ENCODE assay signal across 13 cellular contexts in genomic region chr6:134675110-134676038, GRCh38.
DNase-seq lines count a peak whose midpoint lies in the region; ATAC-seq lines count a peak whose summit lies in the region.
"Had no signal": no experiment of that assay in that cellular context is flagged by ENCODE, and none has a peak within 500 bp of the region (broad histone marks: within the 10 kb centered on the region; RNA-seq: fewer than 3 reads in every experiment).

No MANE protein-coding gene starts in this region.

- no peak for ATAC-seq in GM18517 (IDR thresholded peaks at IDR 0.05; ENCODE audit: unreplicated experiment)

- in situ Hi-C loops in G401 (cut with HindIII; ENCODE audit: low sequenced_read_pairs), result no loop called here

- H3K9ac ChIP-seq in mucosa of rectum (ENCODE audit: low read depth in 1 of 2, low read length in 2 of 2), result no peak overlapping the region

- no peak overlapping the region for H3K4me3 ChIP-seq in mucosa of rectum (ENCODE audit: low read length in 2 of 2)
- H3K4me3 ChIP-seq: lung had no signal

- no peaks in the 10 kb centered on the region for H3K9me3 ChIP-seq in mucosa of rectum (ENCODE audit: control insufficient read depth in 2 of 2, low read length in 2 of 2)
- H3K9me3 ChIP-seq: BE2C had no signal

- peak; percentile 70 for DNase-seq in G401 (ENCODE audit: low spot score)
- peak; percentile 88 for DNase-seq in NCI-H187 treated with DMSO at 0.1 percent for 48 hours (lab: John Stamatoyannopoulos, UW)
- peak; percentile 78 for DNase-seq in NCI-H774 (lab: John Stamatoyannopoulos, UW)
- no peak for DNase-seq in iPS-NIHi7 (ENCODE audit: extremely low spot score)
- DNase-seq in cerebellum (ENCODE audit: low spot score), result no peak
- DNase-seq: activated B cell treated with CpG ODN at 0.5 μM for 24 hours, anterior cingulate cortex, BE2C, cortex of kidney, nephron progenitor cell had no signal

- peak overlapping the region; percentile 68 to 76 for H3K27ac ChIP-seq in mucosa of rectum (ENCODE audit: low read depth in 2 of 2, low read length in 2 of 2)

- H3K4me1 ChIP-seq in mucosa of rectum (ENCODE audit: control insufficient read depth in 2 of 2, insufficient read depth in 2 of 2, low read length in 2 of 2), result peaks cover 10 to 27% of the 10 kb centered on the region in 2 donors

- H3K27me3 ChIP-seq in mucosa of rectum (ENCODE audit: control insufficient read depth in 2 of 2, insufficient read depth in 2 of 2, low read length in 2 of 2), result no peaks in the 10 kb centered on the region
- H3K27me3 ChIP-seq: BE2C had no signal

- H3K36me3 ChIP-seq in mucosa of rectum (ENCODE audit: control insufficient read depth in 2 of 2, insufficient read depth in 2 of 2, low read length in 2 of 2), result no peaks in the 10 kb centered on the region
- H3K36me3 ChIP-seq: BE2C had no signal

Comparison
In these comparisons a context has a peak if more than half of its experiments do, and no peak if none do; other contexts are left out.
1. DNase-seq: peak in G401 (single experiment), NCI-H187 treated with DMSO at 0.1 percent for 48 hours (single experiment) and NCI-H774 (single experiment); none in iPS-NIHi7 (single experiment) and cerebellum (single experiment).